In the genomic region with DNA sequence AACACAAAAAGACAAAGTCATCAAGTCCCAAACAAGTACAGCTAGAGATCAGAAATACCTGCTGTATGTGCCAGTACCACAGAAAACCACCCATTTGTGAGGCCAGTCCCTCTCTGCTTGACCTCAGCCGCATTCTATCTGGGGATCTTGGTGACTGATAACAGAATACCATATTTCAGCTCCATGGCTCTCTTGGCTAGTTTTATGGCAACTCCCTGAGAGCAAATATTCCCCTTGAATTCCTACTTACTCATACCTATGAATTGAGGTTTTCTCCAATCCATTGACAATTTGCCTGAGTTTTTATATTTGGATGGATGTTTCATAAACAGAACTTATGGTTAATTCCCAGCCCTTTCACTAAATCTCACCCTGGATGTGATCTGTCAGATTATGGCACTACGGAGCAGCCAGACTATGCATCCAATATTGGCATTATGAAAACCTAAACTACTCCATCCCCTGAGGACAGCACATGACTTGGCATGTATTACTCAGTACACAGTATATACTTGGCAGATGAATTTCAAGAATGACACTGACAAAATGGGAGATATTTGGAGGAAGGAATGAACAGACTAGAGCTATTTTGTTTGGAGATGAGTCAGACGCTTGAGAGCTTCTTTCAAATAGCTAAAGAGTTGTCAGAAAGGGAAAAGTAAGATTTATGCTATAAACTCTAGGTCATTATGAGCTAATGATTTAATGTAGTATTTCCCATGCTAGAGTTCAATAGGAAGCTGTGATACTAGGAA, we compare ENCODE assay signal across 10 cellular contexts.
DNase-seq lines count a peak whose midpoint lies in the region; ATAC-seq, FAIRE-seq and TF ChIP-seq lines count a peak whose summit lies in the region.
"Had no signal": no experiment of that assay in that cellular context is flagged by ENCODE, and none has a peak within 500 bp of the region (broad histone marks: within the 10 kb centered on the region; RNA-seq: fewer than 3 reads in every experiment).

No MANE protein-coding gene starts in this region.

- H3K9me3 ChIP-seq in astrocyte (ENCODE audit: insufficient read depth, low read depth, low read length): no peaks in the 10 kb centered on the region

- H3K36me3 ChIP-seq in astrocyte (ENCODE audit: insufficient read depth, low read length): no peaks in the 10 kb centered on the region

- peak overlapping the region; percentile 11 to 55 for H3K4me3 Mint-ChIP-seq in activated T-cell treated with anti-CD3 and anti-CD28 coated beads, Interleukin-2, amount 50 U/mL, for 72 hours
- H3K4me3 Mint-ChIP-seq in astrocyte (ENCODE audit: unreplicated experiment) (no peak overlapping the region), type B pancreatic cell (peak overlapping the region; percentile 42)

- H3K4me1 ChIP-seq in astrocyte (ENCODE audit: insufficient read depth, low read length): peaks cover 14% of the 10 kb centered on the region

- no peak overlapping the region for H2AFZ ChIP-seq in astrocyte (ENCODE audit: low read depth, low read length)

- no peaks in the 10 kb centered on the region for H3K9me3 Mint-ChIP-seq in activated T-cell treated with anti-CD3 and anti-CD28 coated beads, Interleukin-2, amount 50 U/mL, for 72 hours
- H3K9me3 Mint-ChIP-seq in astrocyte (ENCODE audit: unreplicated experiment) (no peaks in the 10 kb centered on the region), type B pancreatic cell (peaks cover 5% of the 10 kb centered on the region)

- no peak for TF ChIP-seq CTCF in astrocyte (IDR thresholded peaks at IDR 0.05; ENCODE audit: insufficient read depth, low read depth, low read length)
- no peak for TF ChIP-seq CTCF in type B pancreatic cell (conservative IDR thresholded peaks at IDR 0.05)
- TF ChIP-seq CTCF in lower leg skin (IDR thresholded peaks at IDR 0.05): no peak

- peaks cover 51% of the 10 kb centered on the region for H3K4me1 Mint-ChIP-seq in activated T-cell treated with anti-CD3 and anti-CD28 coated beads, Interleukin-2, amount 50 U/mL, for 72 hours (ENCODE audit: low read depth)
- H3K4me1 Mint-ChIP-seq in astrocyte (ENCODE audit: low read depth, unreplicated experiment) (peaks cover 39% of the 10 kb centered on the region), type B pancreatic cell (ENCODE audit: unreplicated experiment) (no peaks in the 10 kb centered on the region)

- no peak for DNase-seq in activated T-cell treated with anti-CD3 and anti-CD28 coated beads, Interleukin-2, amount 50 U/mL, for 72 hours
- DNase-seq in activated T-cell treated with anti-CD3 and anti-CD28 coated beads, Interleukin-2, amount 50 U/mL, for 48 hours: no peak
- peak; percentile 87 for DNase-seq in astrocyte (ENCODE audit: low read depth)
- DNase-seq in type B pancreatic cell (ENCODE audit: extremely low spot score, unreplicated experiment): no peak
- DNase-seq in lower leg skin (ENCODE audit: low spot score in 2 of 2): no peak
- no peak for DNase-seq in NCI-H446 treated with DMSO at 0.1 percent for 48 hours (lab: John Stamatoyannopoulos, UW)
- no peak for DNase-seq in NCI-H345 (lab: John Stamatoyannopoulos, UW)
- DNase-seq: occipital lobe had no signal

- TF ChIP-seq POLR2A in lower leg skin (IDR thresholded peaks at IDR 0.05): no peak

- WGBS in lower leg skin, 2 donors: 56 to 67% methylated on average over 3 of the region's 3 CpGs

- FAIRE-seq in astrocyte (lab: Jason Lieb, UNC): peak; percentile 94

- peaks cover 5% of the 10 kb centered on the region for H3K27me3 Mint-ChIP-seq in activated T-cell treated with anti-CD3 and anti-CD28 coated beads, Interleukin-2, amount 50 U/mL, for 72 hours (ENCODE audit: low read depth)
- H3K27me3 Mint-ChIP-seq in astrocyte (ENCODE audit: low read depth, unreplicated experiment): no peaks in the 10 kb centered on the region
- H3K27me3 Mint-ChIP-seq in type B pancreatic cell: no peaks in the 10 kb centered on the region

- no peak overlapping the region for H3K9ac ChIP-seq in astrocyte (ENCODE audit: low read length)

- peak; percentile 39 to 54 for ATAC-seq in activated T-cell treated with anti-CD3 and anti-CD28 coated beads, Interleukin-2, amount 50 U/mL, for 72 hours (replicated peaks in 1 of 2)
- ATAC-seq in HG03354 (IDR thresholded peaks at IDR 0.05; ENCODE audit: poor library complexity, severe bottlenecking, unreplicated experiment): peak; percentile 33

- H3K36me3 Mint-ChIP-seq in activated T-cell treated with anti-CD3 and anti-CD28 coated beads, Interleukin-2, amount 50 U/mL, for 72 hours (ENCODE audit: insufficient read depth in 2 of 2): peaks cover 0 to 1% of the 10 kb centered on the region in 2 donors
- H3K36me3 Mint-ChIP-seq in astrocyte (ENCODE audit: low read depth, unreplicated experiment) (peaks cover 4% of the 10 kb centered on the region), type B pancreatic cell (peaks cover 18% of the 10 kb centered on the region)

- no peaks in the 10 kb centered on the region for H3K79me2 ChIP-seq in astrocyte (ENCODE audit: insufficient read depth, low read length)

- H3K27me3 ChIP-seq in astrocyte (ENCODE audit: insufficient read depth, low read length): no peaks in the 10 kb centered on the region

- peak overlapping the region; percentile 33 for H3K27ac ChIP-seq in astrocyte (ENCODE audit: low read depth, low read length)
- H3K27ac ChIP-seq: C4-2B had no signal

- peak overlapping the region; percentile 82 for H3K27ac Mint-ChIP-seq in activated T-cell treated with anti-CD3 and anti-CD28 coated beads, Interleukin-2, amount 50 U/mL, for 72 hours
- peak overlapping the region; percentile 2 for H3K27ac Mint-ChIP-seq in astrocyte (ENCODE audit: unreplicated experiment)
- H3K27ac Mint-ChIP-seq in type B pancreatic cell: peak overlapping the region; percentile 57

- H3K4me3 ChIP-seq in astrocyte (ENCODE audit: insufficient read depth, low read depth, low read length) (no peak overlapping the region), lower leg skin (ENCODE audit: low read depth, poor library complexity, severe bottlenecking) (no peak overlapping the region)

- peak overlapping the region; percentile 12 for H3K4me2 ChIP-seq in astrocyte (ENCODE audit: low read length)

- intact Hi-C loops in lower leg skin (cut with DNase I; ENCODE audit: low total_unique reads): no loop called here

- H4K20me1 ChIP-seq in astrocyte (ENCODE audit: insufficient read depth, low read length): no peaks in the 10 kb centered on the region

Comparison
In these comparisons a context has a peak if more than half of its experiments do, and no peak if none do; other contexts are left out.
1. H3K27ac Mint-ChIP-seq: peak in every context shown above with its lines; median percentile 82 in activated T-cell treated with anti-CD3 and anti-CD28 coated beads, Interleukin-2, amount 50 U/mL, for 72 hours; 57 in type B pancreatic cell; 2 in astrocyte.